ENCODE assay signal across 9 cellular contexts in genomic region chr2:178111743-178112142, GRCh38. TPM values are rescaled to one million over a fixed set of nuclear protein-coding genes. Genes with fewer than 3 reads are reported as not detected.
DNase-seq lines count a peak whose midpoint lies in the region; ATAC-seq, FAIRE-seq and TF ChIP-seq lines count a peak whose summit lies in the region.
"Had no signal": no experiment of that assay in that cellular context is flagged by ENCODE, and none has a peak within 500 bp of the region (broad histone marks: within the 10 kb centered on the region; RNA-seq: fewer than 3 reads in every experiment).

No MANE protein-coding gene starts in this region.

- TF ChIP-seq CTCF in WI38 (IDR thresholded peaks at IDR 0.05; ENCODE audit: low read depth, low read length): no peak
- TF ChIP-seq CTCF in vagina (IDR thresholded peaks at IDR 0.05): no peak

- H3K9me3 ChIP-seq in vagina: no peaks in the 10 kb centered on the region
- H3K9me3 ChIP-seq: neutrophil had no signal

- no peak for DNase-seq in stimulated activated naive CD8-positive, alpha-beta T cell treated with anti-CD3 and anti-CD28 coated beads, Interleukin-15, Interleukin-2, amounts not matched to agents 100 U/mL and 50 U/mL, for 24 hours
- DNase-seq in memory B cell (ENCODE audit: low spot score in 2 of 2): no peak
- DNase-seq in vagina (ENCODE audit: extremely low spot score in 2 of 2): no peak
- DNase-seq in mucosa of gallbladder (ENCODE audit: low spot score): no peak
- no peak for DNase-seq in HTR-8/SVneo (ENCODE audit: insufficient read length, low spot score)
- DNase-seq in AG08396 (ENCODE audit: low spot score): no peak

- peaks cover 5% of the 10 kb centered on the region for H3K36me3 Mint-ChIP-seq in stimulated activated naive CD8-positive, alpha-beta T cell treated with anti-CD3 and anti-CD28 coated beads, Interleukin-15, Interleukin-2, amounts not matched to agents 100 ng/mL and 50 ng/mL, for 24 hours (ENCODE audit: low read depth)
- no peaks in the 10 kb centered on the region for H3K36me3 Mint-ChIP-seq in memory B cell

- peak overlapping the region; percentile 95; the same call in 1 of the 2 replicates for H3K4me3 ChIP-seq in WI38 (ENCODE audit: low read depth, low read length)
- H3K4me3 ChIP-seq in vagina: peak overlapping the region; percentile 55 to 68

- peaks cover 27% of the 10 kb centered on the region for H3K4me1 ChIP-seq in vagina

- no peaks in the 10 kb centered on the region for H3K27me3 ChIP-seq in vagina
- H3K27me3 ChIP-seq: neutrophil had no signal

- H3K4me1 Mint-ChIP-seq in stimulated activated naive CD8-positive, alpha-beta T cell treated with anti-CD3 and anti-CD28 coated beads, Interleukin-15, Interleukin-2, amounts not matched to agents 100 ng/mL and 50 ng/mL, for 24 hours (ENCODE audit: low read depth): peaks cover 35% of the 10 kb centered on the region
- H3K4me1 Mint-ChIP-seq in memory B cell: peaks cover 16% of the 10 kb centered on the region

- H3K4me3 Mint-ChIP-seq in stimulated activated naive CD8-positive, alpha-beta T cell treated with anti-CD3 and anti-CD28 coated beads, Interleukin-15, Interleukin-2, amounts not matched to agents 100 ng/mL and 50 ng/mL, for 24 hours: peak overlapping the region; percentile 95
- H3K4me3 Mint-ChIP-seq in memory B cell: peak overlapping the region; percentile 97

- H3K27ac Mint-ChIP-seq in stimulated activated naive CD8-positive, alpha-beta T cell treated with anti-CD3 and anti-CD28 coated beads, Interleukin-15, Interleukin-2, amounts not matched to agents 100 ng/mL and 50 ng/mL, for 24 hours: peak overlapping the region; percentile 60
- H3K27ac Mint-ChIP-seq in memory B cell: peak overlapping the region; percentile 86

- ATAC-seq in stimulated activated naive CD8-positive, alpha-beta T cell treated with anti-CD3 and anti-CD28 coated beads, Interleukin-15, Interleukin-2, amounts not matched to agents 100 U/mL and 50 U/mL, for 24 hours: no peak
- ATAC-seq in memory B cell (ENCODE audit: low read depth): no peak

- H3K9me3 Mint-ChIP-seq in stimulated activated naive CD8-positive, alpha-beta T cell treated with anti-CD3 and anti-CD28 coated beads, Interleukin-15, Interleukin-2, amounts not matched to agents 100 ng/mL and 50 ng/mL, for 24 hours: no peaks in the 10 kb centered on the region
- H3K9me3 Mint-ChIP-seq in memory B cell: no peaks in the 10 kb centered on the region

- peak overlapping the region; percentile 42 for H3K27ac ChIP-seq in vagina

- intact Hi-C loops in vagina (cut with DNase I): no loop called here

- FAIRE-seq in HTR-8/SVneo (lab: Jason Lieb, UNC): no peak

- H3K27me3 Mint-ChIP-seq in stimulated activated naive CD8-positive, alpha-beta T cell treated with anti-CD3 and anti-CD28 coated beads, Interleukin-15, Interleukin-2, amounts not matched to agents 100 ng/mL and 50 ng/mL, for 24 hours: no peaks in the 10 kb centered on the region
- H3K27me3 Mint-ChIP-seq in memory B cell: no peaks in the 10 kb centered on the region

- no peak for TF ChIP-seq POLR2A in vagina (IDR thresholded peaks at IDR 0.05)

- H3K36me3 ChIP-seq in vagina: no peaks in the 10 kb centered on the region
- H3K36me3 ChIP-seq: neutrophil had no signal

RNA-seq across cellular contexts. Expression of gene RBM45, which starts 0.5 kb away (rescaled TPM):
- total RNA-seq in vagina: 9.1 TPM
- 9.3 TPM for total RNA-seq in mucosa of gallbladder

RNA-seq across cellular contexts. Expression of gene PDE11A, which starts 39.2 kb away (rescaled TPM):
- 0.25 TPM for total RNA-seq in vagina
- total RNA-seq in mucosa of gallbladder: 2.8 TPM
